In genomic region chr9:99272866-99273265, GRCh38 we compare ENCODE assay signal across 27 cellular contexts. TPM values are rescaled to one million over a fixed set of nuclear protein-coding genes. Genes with fewer than 3 reads are reported as not detected.
DNase-seq lines count a peak whose midpoint lies in the region; ATAC-seq, FAIRE-seq and TF ChIP-seq lines count a peak whose summit lies in the region.
"Had no signal": no experiment of that assay in that cellular context is flagged by ENCODE, and none has a peak within 500 bp of the region (broad histone marks: within the 10 kb centered on the region; RNA-seq: fewer than 3 reads in every experiment).

No MANE protein-coding gene starts in this region.

- peak; percentile 47 for FAIRE-seq in astrocyte (lab: Jason Lieb, UNC)
- FAIRE-seq: GM18507, HepG2 had no signal

- no peaks in the 10 kb centered on the region for H3K9me3 ChIP-seq in astrocyte (ENCODE audit: insufficient read depth, low read depth, low read length)

- H3K4me2 ChIP-seq in astrocyte (ENCODE audit: low read length) = no peak overlapping the region

- H3K9me3 Mint-ChIP-seq in astrocyte (ENCODE audit: unreplicated experiment) = no peaks in the 10 kb centered on the region
- no peaks in the 10 kb centered on the region for H3K9me3 Mint-ChIP-seq in stimulated activated memory B cell treated with anti-CD40 and anti-IgM and Interleukin-4, amounts not matched to agents 10 μg/mL and 1 μg/mL and 100 μg/mL, for 72 hours
- no peaks in the 10 kb centered on the region for H3K9me3 Mint-ChIP-seq in natural killer cell treated with Interleukin-12 subunit alpha and Interleukin-12 subunit beta and Interleukin-15 and Interleukin-18, amount 100 ng/mL, for 72 hours
- H3K9me3 Mint-ChIP-seq: CD8-positive, alpha-beta memory T cell had no signal

- no peak overlapping the region for H2AFZ ChIP-seq in astrocyte (ENCODE audit: low read depth, low read length)

- ATAC-seq in GM19463 (IDR thresholded peaks at IDR 0.05; ENCODE audit: unreplicated experiment) (peak; percentile 52), GM21390 (IDR thresholded peaks at IDR 0.05; ENCODE audit: unreplicated experiment) (no peak)
- ATAC-seq in stimulated activated memory B cell treated with anti-CD40 and anti-IgM and Interleukin-4, amounts not matched to agents 10 μg/mL and 1 μg/mL and 100 μg/mL, for 72 hours = no peak
- no peak for ATAC-seq in natural killer cell treated with Interleukin-12 subunit alpha and Interleukin-12 subunit beta and Interleukin-15 and Interleukin-18, amount 100 ng/mL, for 72 hours
- ATAC-seq: HCT116, HepG2 had no signal

- H3K9ac ChIP-seq in astrocyte (ENCODE audit: low read length) = no peak overlapping the region

- no peak overlapping the region for H3K4me3 ChIP-seq in astrocyte (ENCODE audit: insufficient read depth, low read depth, low read length)

- no peaks in the 10 kb centered on the region for H3K79me2 ChIP-seq in astrocyte (ENCODE audit: insufficient read depth, low read length)

- H3K27me3 Mint-ChIP-seq in astrocyte (ENCODE audit: low read depth, unreplicated experiment) = no peaks in the 10 kb centered on the region
- H3K27me3 Mint-ChIP-seq in stimulated activated memory B cell treated with anti-CD40 and anti-IgM and Interleukin-4, amounts not matched to agents 10 μg/mL and 1 μg/mL and 100 μg/mL, for 72 hours = no peaks in the 10 kb centered on the region
- peaks cover 13 to 28% of the 10 kb centered on the region in 2 donors for H3K27me3 Mint-ChIP-seq in natural killer cell treated with Interleukin-12 subunit alpha and Interleukin-12 subunit beta and Interleukin-15 and Interleukin-18, amount 100 ng/mL, for 72 hours

- H3K36me3 ChIP-seq in astrocyte (ENCODE audit: insufficient read depth, low read length) = no peaks in the 10 kb centered on the region

- H3K4me1 ChIP-seq in astrocyte (ENCODE audit: insufficient read depth, low read length) = no peaks in the 10 kb centered on the region

- H3K4me3 Mint-ChIP-seq in astrocyte (ENCODE audit: unreplicated experiment) = no peak overlapping the region
- H3K4me3 Mint-ChIP-seq in stimulated activated memory B cell treated with anti-CD40 and anti-IgM and Interleukin-4, amounts not matched to agents 10 μg/mL and 1 μg/mL and 100 μg/mL, for 72 hours = no peak overlapping the region
- H3K4me3 Mint-ChIP-seq in natural killer cell treated with Interleukin-12 subunit alpha and Interleukin-12 subunit beta and Interleukin-15 and Interleukin-18, amount 100 ng/mL, for 72 hours = no peak overlapping the region
- H3K4me3 Mint-ChIP-seq: B cell; CD14-positive monocyte; CD8-positive, alpha-beta memory T cell had no signal

- H3K4me1 Mint-ChIP-seq in astrocyte (ENCODE audit: low read depth, unreplicated experiment) = peaks cover 7% of the 10 kb centered on the region
- H3K4me1 Mint-ChIP-seq in stimulated activated memory B cell treated with anti-CD40 and anti-IgM and Interleukin-4, amounts not matched to agents 10 μg/mL and 1 μg/mL and 100 μg/mL, for 72 hours = peaks cover 13% of the 10 kb centered on the region
- peaks cover 6 to 10% of the 10 kb centered on the region in 2 donors for H3K4me1 Mint-ChIP-seq in natural killer cell treated with Interleukin-12 subunit alpha and Interleukin-12 subunit beta and Interleukin-15 and Interleukin-18, amount 100 ng/mL, for 72 hours (ENCODE audit: low read depth in 2 of 2)
- H3K4me1 Mint-ChIP-seq: B cell; CD14-positive monocyte; CD8-positive, alpha-beta memory T cell had no signal

- no peaks in the 10 kb centered on the region for H3K27me3 ChIP-seq in astrocyte (ENCODE audit: insufficient read depth, low read length)

- H3K36me3 Mint-ChIP-seq in astrocyte (ENCODE audit: low read depth, unreplicated experiment) = no peaks in the 10 kb centered on the region
- H3K36me3 Mint-ChIP-seq in stimulated activated memory B cell treated with anti-CD40 and anti-IgM and Interleukin-4, amounts not matched to agents 10 μg/mL and 1 μg/mL and 100 μg/mL, for 72 hours = no peaks in the 10 kb centered on the region
- H3K36me3 Mint-ChIP-seq in natural killer cell treated with Interleukin-12 subunit alpha and Interleukin-12 subunit beta and Interleukin-15 and Interleukin-18, amount 100 ng/mL, for 72 hours = no peaks in the 10 kb centered on the region
- H3K36me3 Mint-ChIP-seq: CD14-positive monocyte; CD8-positive, alpha-beta memory T cell had no signal

- H3K27ac Mint-ChIP-seq in astrocyte (ENCODE audit: unreplicated experiment) = no peak overlapping the region
- H3K27ac Mint-ChIP-seq in stimulated activated memory B cell treated with anti-CD40 and anti-IgM and Interleukin-4, amounts not matched to agents 10 μg/mL and 1 μg/mL and 100 μg/mL, for 72 hours = peak overlapping the region; percentile 3
- peak overlapping the region in 1 of 2 donors; percentile 7 for H3K27ac Mint-ChIP-seq in natural killer cell treated with Interleukin-12 subunit alpha and Interleukin-12 subunit beta and Interleukin-15 and Interleukin-18, amount 100 ng/mL, for 72 hours
- H3K27ac Mint-ChIP-seq: B cell; CD14-positive monocyte; CD8-positive, alpha-beta memory T cell had no signal

- no peak overlapping the region for H3K27ac ChIP-seq in astrocyte (ENCODE audit: low read depth, low read length)
- H3K27ac ChIP-seq: RWPE1 had no signal

- H4K20me1 ChIP-seq in astrocyte (ENCODE audit: insufficient read depth, low read length) = no peaks in the 10 kb centered on the region

- DNase-seq in astrocyte (ENCODE audit: low read depth) (no peak), kidney tubule cell (ENCODE audit: low spot score) (peak; percentile 76), NCI-H2107 (lab: John Stamatoyannopoulos, UW) (no peak)
- no peak for DNase-seq in natural killer cell treated with Interleukin-12 subunit alpha and Interleukin-12 subunit beta and Interleukin-15 and Interleukin-18, amount 100 ng/mL, for 72 hours (ENCODE audit: low spot score)
- no peak for DNase-seq in activated CD4-positive, alpha-beta T cell treated with anti-CD3 and anti-CD28 coated beads for 1 hour
- DNase-seq: Calu3; CD8-positive, alpha-beta memory T cell; DMS79 treated with DMSO at 0.1 percent for 48 hours; Karpas-422; NCI-H1092; NCI-H1417 treated with DMSO at 0.1 percent for 48 hours; NCI-H1694 treated with DMSO at 0.1 percent for 48 hours; NCI-H2081; NCI-H2171; NCI-H345; NCI-H510A treated with DMSO at 0.1 percent for 48 hours; NK-92 treated with Interleukin-12 subunit alpha and Interleukin-12 subunit beta, amount 100 ng/mL, for 24 hours; SHP77 had no signal

- no peak for TF ChIP-seq CTCF in astrocyte (IDR thresholded peaks at IDR 0.05; ENCODE audit: insufficient read depth, low read depth, low read length)

RNA-seq across cellular contexts. Expression of gene SEC61B, which starts 50.8 kb away (rescaled TPM):
- 263 and 266 TPM in 2 replicates for total RNA-seq in astrocyte
- 100 to 1,000 TPM; 176 to 255 TPM for total RNA-seq in natural killer cell treated with Interleukin-12 subunit alpha and Interleukin-12 subunit beta and Interleukin-15 and Interleukin-18, amount 100 ng/mL, for 72 hours

RNA-seq across cellular contexts. Expression of gene ALG2, which starts 51.1 kb away (rescaled TPM):
- total RNA-seq in astrocyte = 33.3 and 35.7 TPM in 2 replicates
- 10 to 100 TPM; 56.9 to 62.2 TPM for total RNA-seq in natural killer cell treated with Interleukin-12 subunit alpha and Interleukin-12 subunit beta and Interleukin-15 and Interleukin-18, amount 100 ng/mL, for 72 hours
